2 cellular contexts compared by ENCODE assay signal in genomic region chr4:1464581-1465171, GRCh38.
TF ChIP-seq lines count a peak whose summit lies in the region.

No MANE protein-coding gene starts in this region.

TF ChIP-seq in HCT116, 20 proteins besides CTCF, POLR2A, EP300 and RAD21:
- no peak for TF ChIP-seq FOSL1 (IDR thresholded peaks at IDR 0.05; ENCODE audit: low read depth)
- no peak for TF ChIP-seq MAX (IDR thresholded peaks at IDR 0.05)
- TF ChIP-seq SP1 (IDR thresholded peaks at IDR 0.05; ENCODE audit: low read depth), result no peak
- no peak for TF ChIP-seq SRF (IDR thresholded peaks at IDR 0.05; ENCODE audit: low read depth)
- TF ChIP-seq CEBPB (IDR thresholded peaks at IDR 0.05; ENCODE audit: low read depth), result no peak
- no peak for TF ChIP-seq SIN3A (IDR thresholded peaks at IDR 0.05; ENCODE audit: low read depth)

TF ChIP-seq in K562, 482 proteins besides CTCF, POLR2A, EP300 and RAD21:
- TF ChIP-seq HNRNPLL (IDR thresholded peaks at IDR 0.05; ENCODE audit: low read depth, low read length, poor library complexity, severe bottlenecking) (no peak), ZKSCAN3 (CRISPR knock-in tag; IDR thresholded peaks at IDR 0.05) (no peak), SFPQ (IDR thresholded peaks at IDR 0.05; ENCODE audit: low read depth, low read length) (no peak), ZEB2 (IDR thresholded peaks at IDR 0.05) (no peak), THAP12 (CRISPR knock-in tag; IDR thresholded peaks at IDR 0.05) (no peak), MECOM (CRISPR knock-in tag; IDR thresholded peaks at IDR 0.05) (no peak), KHSRP (IDR thresholded peaks at IDR 0.05) (no peak), RHOXF2B (CRISPR knock-in tag; conservative IDR thresholded peaks at IDR 0.05) (no peak), ZBTB7A (IDR thresholded peaks at IDR 0.05; ENCODE audit: borderline replicate concordance, control insufficient read depth, low read depth, low read length) (no peak), SP1 (CRISPR knock-in tag; IDR thresholded peaks at IDR 0.05) (no peak), NR3C1 (CRISPR knock-in tag; IDR thresholded peaks at IDR 0.05) (no peak), U2AF2 (optimal IDR thresholded peaks at IDR 0.05; ENCODE audit: low read depth, low read length) (no peak), ZNF134 (CRISPR knock-in tag; conservative IDR thresholded peaks at IDR 0.05) (no peak), YY1 (IDR thresholded peaks at IDR 0.05; ENCODE audit: borderline replicate concordance in 1 of 3, control insufficient read depth in 1 of 3, extremely low read depth in 1 of 3, insufficient read depth in 3 of 3, insufficient read length in 1 of 3, insufficient replicate concordance in 2 of 3, low read depth in 1 of 3, low read length in 2 of 3) (no peak), SNIP1 (IDR thresholded peaks at IDR 0.05; ENCODE audit: low read depth) (no peak), ETS2 (tag; IDR thresholded peaks at IDR 0.05; ENCODE audit: borderline replicate concordance, poor library complexity, severe bottlenecking) (no peak), KLF13 (tag; IDR thresholded peaks at IDR 0.05; ENCODE audit: borderline replicate concordance, low read depth) (no peak), ZSCAN32 (CRISPR knock-in tag; IDR thresholded peaks at IDR 0.05) (no peak), ZNF551 (CRISPR knock-in tag; IDR thresholded peaks at IDR 0.05) (no peak), TRIM25 (IDR thresholded peaks at IDR 0.05; ENCODE audit: borderline replicate concordance) (no peak)
